In the genomic region with DNA sequence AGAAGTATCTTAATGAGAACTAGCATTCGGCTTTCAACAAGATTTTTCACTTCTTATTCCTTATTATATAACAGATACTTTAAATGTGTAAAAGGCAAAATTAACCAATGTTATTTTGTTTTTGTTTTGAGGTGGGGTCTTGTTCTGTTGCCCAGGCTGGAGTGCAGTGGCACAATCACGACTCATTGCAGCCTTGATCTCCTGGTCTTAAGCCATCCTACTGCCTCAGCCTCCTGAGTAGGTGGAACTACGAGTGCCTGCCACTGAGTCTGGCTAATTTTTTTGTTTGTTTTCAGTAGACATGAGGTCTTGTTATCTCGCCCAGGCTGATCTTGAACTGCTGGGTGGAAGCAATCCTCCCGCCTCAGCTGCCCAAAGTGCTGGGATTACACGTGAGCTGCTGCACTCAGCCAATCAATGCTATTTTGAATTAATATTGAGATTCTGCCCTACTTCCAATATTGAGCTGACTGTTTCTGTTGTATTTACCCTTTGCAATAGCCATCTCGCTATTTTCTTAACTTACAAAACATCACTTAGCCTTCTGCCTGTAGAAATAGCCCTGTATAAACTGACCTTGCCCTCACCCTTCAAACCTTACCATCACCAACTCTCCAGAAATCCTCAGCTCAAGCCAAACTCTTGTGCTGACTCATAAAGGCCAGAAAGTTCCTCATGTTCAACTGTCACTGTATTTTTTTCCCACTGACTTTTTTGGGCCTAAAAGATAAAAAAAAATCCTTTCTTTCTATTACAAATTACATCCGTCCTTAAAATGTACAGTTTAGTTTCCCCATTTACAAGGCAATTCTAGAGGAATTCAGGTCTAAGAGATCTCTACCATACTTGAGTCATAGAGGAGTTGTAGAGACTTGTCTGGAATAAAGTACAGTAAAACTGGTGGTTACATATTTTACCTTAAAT, we compare ENCODE assay signal across 14 cellular contexts.
DNase-seq lines count a peak whose midpoint lies in the region; ATAC-seq, FAIRE-seq and TF ChIP-seq lines count a peak whose summit lies in the region.
"Had no signal": no experiment of that assay in that cellular context is flagged by ENCODE, and none has a peak within 500 bp of the region (broad histone marks: within the 10 kb centered on the region; RNA-seq: fewer than 3 reads in every experiment).

No MANE protein-coding gene starts in this region.

- H3K4me1 ChIP-seq in A549, result peaks cover 22% of the 10 kb centered on the region
- H3K4me1 ChIP-seq in adipocyte (ENCODE audit: control insufficient read depth, insufficient read depth, low read length), result peaks cover 11% of the 10 kb centered on the region

- H3K27me3 Mint-ChIP-seq in natural killer cell (ENCODE audit: low read depth in 2 of 2), result no peaks in the 10 kb centered on the region
- H3K27me3 Mint-ChIP-seq: activated CD4-positive, alpha-beta memory T cell treated with anti-CD3 and anti-CD28 coated beads for 36 hours; activated naive CD8-positive, alpha-beta T cell had no signal

- no peak for TF ChIP-seq POLR2A in A549 (IDR thresholded peaks at IDR 0.05; ENCODE audit: low read length)

- DNase-seq in A549 (ENCODE audit: low read depth in 1 of 2, low spot score in 1 of 2) (no peak), HT1080 (ENCODE audit: low read depth) (peak; percentile 56), adipocyte (ENCODE audit: low read depth) (peak; percentile 64), fibroblast of villous mesenchyme (ENCODE audit: low read depth) (peak; percentile 80), Right ventricle myocardium inferior (ENCODE audit: missing footprints) (no peak), ecto neural progenitor cell (ENCODE audit: low spot score) (no peak), DMS53 (lab: John Stamatoyannopoulos, UW) (no peak), natural killer cell (no peak)
- DNase-seq: activated CD4-positive, alpha-beta memory T cell treated with anti-CD3 and anti-CD28 coated beads for 36 hours; nephron progenitor cell; Right ventricle myocardium superior; stimulated activated CD4-positive, alpha-beta T cell treated with anti-CD3 and anti-CD28 coated beads, Interleukin-2, amount 100 ng/mL, for 24 hours had no signal

- no peak overlapping the region for H3K27ac Mint-ChIP-seq in natural killer cell
- H3K27ac Mint-ChIP-seq: activated CD4-positive, alpha-beta memory T cell treated with anti-CD3 and anti-CD28 coated beads for 36 hours; activated naive CD8-positive, alpha-beta T cell; nephron progenitor cell had no signal

- FAIRE-seq in A549 (lab: Jason Lieb, UNC), result no peak
- FAIRE-seq: islet of Langerhans had no signal

- H3K36me3 ChIP-seq in adipocyte (ENCODE audit: control insufficient read depth, insufficient read depth, low read length, severe bottlenecking), result peaks cover 5% of the 10 kb centered on the region

- 78% methylated on average over 8 of the region's 8 CpGs for WGBS in A549 (ENCODE audit: missing lambda C conversion rate)

- H3K4me3 Mint-ChIP-seq in natural killer cell, result no peak overlapping the region
- H3K4me3 Mint-ChIP-seq: activated CD4-positive, alpha-beta memory T cell treated with anti-CD3 and anti-CD28 coated beads for 36 hours; activated naive CD8-positive, alpha-beta T cell; nephron progenitor cell had no signal

- peaks cover 9 to 14% of the 10 kb centered on the region in 2 donors for H3K4me1 Mint-ChIP-seq in natural killer cell

- peak overlapping the region in 1 of 2 experiments; percentile 6; a peak in 1 of 6 replicates for H3K27ac ChIP-seq in A549

- intact Hi-C loops in Right ventricle myocardium inferior (cut with DNase I), result no loop called here
- intact Hi-C loops in natural killer cell (cut with micrococcal nuclease), result no loop called here

- POLR2A ChIA-PET in A549 (lab: Yijun Ruan, JAX), result no interaction called here

- CTCF ChIA-PET in A549 (lab: Yijun Ruan, JAX), result interaction anchor here (0.9 to 2.5 kb wide), 3 partner anchors 9 to 187 kb away, joined by 3 to 16 read pairs (median 4); no protein-coding TSS in a partner anchor

- ATAC-seq in A549, result peak in 1 of 2 experiments; percentile 62; a peak in 2 of 6 replicates
- no peak for ATAC-seq in Right ventricle myocardium inferior
- no peak for ATAC-seq in natural killer cell

- no peak for TF ChIP-seq RAD21 in A549 (conservative IDR thresholded peaks at IDR 0.05 in 1 of 2, IDR thresholded peaks at IDR 0.05 in 1 of 2)

- H3K36me3 Mint-ChIP-seq in natural killer cell, result no peaks in the 10 kb centered on the region

- no peak for TF ChIP-seq CTCF in A549 (IDR thresholded peaks at IDR 0.05)
- TF ChIP-seq CTCF in fibroblast of villous mesenchyme (IDR thresholded peaks at IDR 0.05; ENCODE audit: insufficient read depth, low read depth, low read length), result no peak
- no peak for TF ChIP-seq CTCF in natural killer cell (IDR thresholded peaks at IDR 0.05)

- no peaks in the 10 kb centered on the region for H3K9me3 Mint-ChIP-seq in natural killer cell
- H3K9me3 Mint-ChIP-seq: activated CD4-positive, alpha-beta memory T cell treated with anti-CD3 and anti-CD28 coated beads for 36 hours; nephron progenitor cell had no signal

- no peak overlapping the region for H3K4me3 ChIP-seq in A549
- H3K4me3 ChIP-seq in adipocyte (ENCODE audit: low read length), result no peak overlapping the region
- no peak overlapping the region for H3K4me3 ChIP-seq in fibroblast of villous mesenchyme (ENCODE audit: low read depth, low read length)

- no peaks in the 10 kb centered on the region for H3K27me3 ChIP-seq in adipocyte (replicated peaks; ENCODE audit: control insufficient read depth, insufficient read depth, low read length)

- peak overlapping the region; percentile 27 for H3K4me2 ChIP-seq in A549

- H3K9ac ChIP-seq in adipocyte (ENCODE audit: low read length), result no peak overlapping the region

- TF ChIP-seq EP300 in A549 (IDR thresholded peaks at IDR 0.05), result no peak

- H3K9me3 ChIP-seq in A549, result no peaks in the 10 kb centered on the region
- no peaks in the 10 kb centered on the region for H3K9me3 ChIP-seq in adipocyte (ENCODE audit: control insufficient read depth, low read length)

TF ChIP-seq in A549, 52 proteins besides CTCF, POLR2A, EP300 and RAD21:
- TF ChIP-seq MAFK (IDR thresholded peaks at IDR 0.05; ENCODE audit: partially characterized antibody), result no peak
- TF ChIP-seq, protein P1, sequence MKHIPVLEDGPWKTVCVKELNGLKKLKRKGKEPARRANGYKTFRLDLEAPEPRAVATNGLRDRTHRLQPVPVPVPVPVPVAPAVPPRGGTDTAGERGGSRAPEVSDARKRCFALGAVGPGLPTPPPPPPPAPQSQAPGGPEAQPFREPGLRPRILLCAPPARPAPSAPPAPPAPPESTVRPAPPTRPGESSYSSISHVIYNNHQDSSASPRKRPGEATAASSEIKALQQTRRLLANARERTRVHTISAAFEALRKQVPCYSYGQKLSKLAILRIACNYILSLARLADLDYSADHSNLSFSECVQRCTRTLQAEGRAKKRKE (CRISPR knock-in tag; IDR thresholded peaks at IDR 0.05; ENCODE audit: low read depth), result no peak
- TF ChIP-seq, protein P2, sequence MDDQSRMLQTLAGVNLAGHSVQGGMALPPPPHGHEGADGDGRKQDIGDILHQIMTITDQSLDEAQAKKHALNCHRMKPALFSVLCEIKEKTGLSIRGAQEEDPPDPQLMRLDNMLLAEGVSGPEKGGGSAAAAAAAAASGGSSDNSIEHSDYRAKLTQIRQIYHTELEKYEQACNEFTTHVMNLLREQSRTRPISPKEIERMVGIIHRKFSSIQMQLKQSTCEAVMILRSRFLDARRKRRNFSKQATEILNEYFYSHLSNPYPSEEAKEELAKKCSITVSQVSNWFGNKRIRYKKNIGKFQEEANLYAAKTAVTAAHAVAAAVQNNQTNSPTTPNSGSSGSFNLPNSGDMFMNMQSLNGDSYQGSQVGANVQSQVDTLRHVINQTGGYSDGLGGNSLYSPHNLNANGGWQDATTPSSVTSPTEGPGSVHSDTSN (IDR thresholded peaks at IDR 0.05), result no peak
- TF ChIP-seq CBX2 (IDR thresholded peaks at IDR 0.05; ENCODE audit: borderline replicate concordance, low read depth), result no peak
- TF ChIP-seq FOSL2 (IDR thresholded peaks at IDR 0.05), result no peak
- TF ChIP-seq FOSL2 (CRISPR knock-in tag; IDR thresholded peaks at IDR 0.05), result no peak
- TF ChIP-seq RNF2 (IDR thresholded peaks at IDR 0.05; ENCODE audit: borderline replicate concordance, low read depth), result no peak
- no peak for TF ChIP-seq FOSB (CRISPR knock-in tag; IDR thresholded peaks at IDR 0.05)
- TF ChIP-seq, protein P3, sequence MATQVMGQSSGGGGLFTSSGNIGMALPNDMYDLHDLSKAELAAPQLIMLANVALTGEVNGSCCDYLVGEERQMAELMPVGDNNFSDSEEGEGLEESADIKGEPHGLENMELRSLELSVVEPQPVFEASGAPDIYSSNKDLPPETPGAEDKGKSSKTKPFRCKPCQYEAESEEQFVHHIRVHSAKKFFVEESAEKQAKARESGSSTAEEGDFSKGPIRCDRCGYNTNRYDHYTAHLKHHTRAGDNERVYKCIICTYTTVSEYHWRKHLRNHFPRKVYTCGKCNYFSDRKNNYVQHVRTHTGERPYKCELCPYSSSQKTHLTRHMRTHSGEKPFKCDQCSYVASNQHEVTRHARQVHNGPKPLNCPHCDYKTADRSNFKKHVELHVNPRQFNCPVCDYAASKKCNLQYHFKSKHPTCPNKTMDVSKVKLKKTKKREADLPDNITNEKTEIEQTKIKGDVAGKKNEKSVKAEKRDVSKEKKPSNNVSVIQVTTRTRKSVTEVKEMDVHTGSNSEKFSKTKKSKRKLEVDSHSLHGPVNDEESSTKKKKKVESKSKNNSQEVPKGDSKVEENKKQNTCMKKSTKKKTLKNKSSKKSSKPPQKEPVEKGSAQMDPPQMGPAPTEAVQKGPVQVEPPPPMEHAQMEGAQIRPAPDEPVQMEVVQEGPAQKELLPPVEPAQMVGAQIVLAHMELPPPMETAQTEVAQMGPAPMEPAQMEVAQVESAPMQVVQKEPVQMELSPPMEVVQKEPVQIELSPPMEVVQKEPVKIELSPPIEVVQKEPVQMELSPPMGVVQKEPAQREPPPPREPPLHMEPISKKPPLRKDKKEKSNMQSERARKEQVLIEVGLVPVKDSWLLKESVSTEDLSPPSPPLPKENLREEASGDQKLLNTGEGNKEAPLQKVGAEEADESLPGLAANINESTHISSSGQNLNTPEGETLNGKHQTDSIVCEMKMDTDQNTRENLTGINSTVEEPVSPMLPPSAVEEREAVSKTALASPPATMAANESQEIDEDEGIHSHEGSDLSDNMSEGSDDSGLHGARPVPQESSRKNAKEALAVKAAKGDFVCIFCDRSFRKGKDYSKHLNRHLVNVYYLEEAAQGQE (IDR thresholded peaks at IDR 0.05), result no peak
- TF ChIP-seq CBX8 (IDR thresholded peaks at IDR 0.05), result no peak
- TF ChIP-seq RFX5 (IDR thresholded peaks at IDR 0.05), result no peak
- TF ChIP-seq, protein P4, sequence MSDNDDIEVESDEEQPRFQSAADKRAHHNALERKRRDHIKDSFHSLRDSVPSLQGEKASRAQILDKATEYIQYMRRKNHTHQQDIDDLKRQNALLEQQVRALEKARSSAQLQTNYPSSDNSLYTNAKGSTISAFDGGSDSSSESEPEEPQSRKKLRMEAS (IDR thresholded peaks at IDR 0.05), result no peak

Comparison
In these comparisons a context has a peak if more than half of its experiments do, and no peak if none do; other contexts are left out.
1. DNase-seq: peak in HT1080 (single experiment), adipocyte (single experiment) and fibroblast of villous mesenchyme (single experiment); none in A549 (0 of 2), Right ventricle myocardium inferior (single experiment), ecto neural progenitor cell (single experiment), DMS53 (single experiment) and natural killer cell (single experiment).